8 cellular contexts compared by ENCODE assay signal in genomic region chr6:108559097-108559883, GRCh38. TPM values are rescaled to one million over a fixed set of nuclear protein-coding genes. Genes with fewer than 3 reads are reported as not detected.
DNase-seq lines count a peak whose midpoint lies in the region; ATAC-seq and TF ChIP-seq lines count a peak whose summit lies in the region.

No MANE protein-coding gene starts in this region.

- intact Hi-C loops in left lung (cut with DNase I) = no loop called here

- H3K4me1 ChIP-seq in ACC112 (ENCODE audit: control insufficient read depth, insufficient read depth, low read length, unreplicated experiment) (peaks cover 7% of the 10 kb centered on the region), left lung (peaks cover 18 to 35% of the 10 kb centered on the region in 2 donors)

- peak overlapping the region; percentile 99 for H3K4me3 ChIP-seq in ACC112 (ENCODE audit: low read depth, low read length)
- H3K4me3 ChIP-seq in coronary artery = peak overlapping the region; percentile 92
- peak overlapping the region; percentile 84 to 96 for H3K4me3 ChIP-seq in left lung

- H3K27ac ChIP-seq in ACC112 (ENCODE audit: low read depth, low read length) (peak overlapping the region; percentile 80), coronary artery (peak overlapping the region; percentile 91 to 98), left lung (peak overlapping the region; percentile 98 to 99)

- peak overlapping the region; percentile 98 for H3K27ac Mint-ChIP-seq in activated CD4-positive, alpha-beta T cell treated with anti-CD3 and anti-CD28 coated beads, Interleukin-2, amount 10 ng/mL, durations not matched to agents 7 days and 5 days

- TF ChIP-seq CTCF in coronary artery (IDR thresholded peaks at IDR 0.05) = no peak
- TF ChIP-seq CTCF in left lung (IDR thresholded peaks at IDR 0.05) = no peak

- H3K4me1 Mint-ChIP-seq in activated CD4-positive, alpha-beta T cell treated with anti-CD3 and anti-CD28 coated beads, Interleukin-2, amount 10 ng/mL, durations not matched to agents 7 days and 5 days = peaks cover 29% of the 10 kb centered on the region

- peaks cover 18% of the 10 kb centered on the region for H3K36me3 Mint-ChIP-seq in activated CD4-positive, alpha-beta T cell treated with anti-CD3 and anti-CD28 coated beads, Interleukin-2, amount 10 ng/mL, durations not matched to agents 7 days and 5 days (ENCODE audit: low read depth)

- DNase-seq in NCI-H526 treated with DMSO at 0.1 percent for 48 hours (lab: John Stamatoyannopoulos, UW) (peak; percentile 85), coronary artery (ENCODE audit: low spot score) (peak; percentile 96), left lung (peak; percentile 94 to 99)
- DNase-seq in activated CD4-positive, alpha-beta T cell treated with anti-CD3 and anti-CD28 coated beads, Interleukin-2, amount 10 ng/mL, durations not matched to agents 7 days and 5 days = peak; percentile 90
- DNase-seq in stimulated activated CD4-positive, alpha-beta T cell treated with anti-CD3 and anti-CD28 coated beads, Interleukin-2, amount 100 ng/mL, for 4 hours (ENCODE audit: low read depth) = peak; percentile 82

- H3K36me3 ChIP-seq in ACC112 (ENCODE audit: insufficient read depth, low read length) = no peaks in the 10 kb centered on the region
- H3K36me3 ChIP-seq in left lung = no peaks in the 10 kb centered on the region

- H3K27me3 ChIP-seq in ACC112 (ENCODE audit: insufficient read depth, low read length) (no peaks in the 10 kb centered on the region), left lung (no peaks in the 10 kb centered on the region)

- peaks cover 29% of the 10 kb centered on the region for H3K27me3 Mint-ChIP-seq in activated CD4-positive, alpha-beta T cell treated with anti-CD3 and anti-CD28 coated beads, Interleukin-2, amount 10 ng/mL, durations not matched to agents 7 days and 5 days

- POLR2A ChIA-PET in activated CD4-positive, alpha-beta T cell treated with anti-CD3 and anti-CD28 coated beads, Interleukin-2, amount 10 ng/mL, durations not matched to agents 7 days and 5 days (lab: Charles Lee) = interaction anchor here (0.6 to 0.7 kb wide), 2 partner anchors 273 to 526 kb away, joined by 3 read pairs; no protein-coding TSS in a partner anchor

- peaks cover 25% of the 10 kb centered on the region for H3K79me2 ChIP-seq in ACC112 (ENCODE audit: control insufficient read depth, insufficient read depth, low read length, unreplicated experiment)

- peak overlapping the region; percentile 95 for H3K4me3 Mint-ChIP-seq in activated CD4-positive, alpha-beta T cell treated with anti-CD3 and anti-CD28 coated beads, Interleukin-2, amount 10 ng/mL, durations not matched to agents 7 days and 5 days

- no peaks in the 10 kb centered on the region for H3K9me3 Mint-ChIP-seq in activated CD4-positive, alpha-beta T cell treated with anti-CD3 and anti-CD28 coated beads, Interleukin-2, amount 10 ng/mL, durations not matched to agents 7 days and 5 days

- ATAC-seq in GM18873 (IDR thresholded peaks at IDR 0.05; ENCODE audit: low FRiP score, unreplicated experiment) = peak; percentile 18
- ATAC-seq in HG03196 (IDR thresholded peaks at IDR 0.05; ENCODE audit: unreplicated experiment) = peak; percentile 29
- ATAC-seq in left lung = peak; percentile 51

- H3K9me3 ChIP-seq in left lung = no peaks in the 10 kb centered on the region

- CTCF ChIA-PET in activated CD4-positive, alpha-beta T cell treated with anti-CD3 and anti-CD28 coated beads, Interleukin-2, amount 10 ng/mL, durations not matched to agents 7 days and 5 days (lab: Charles Lee) = interaction anchor here (0.6 to 2.6 kb wide), 3 partner anchors 9 to 535 kb away, joined by 4 to 7 read pairs (median 5); no protein-coding TSS in a partner anchor

- H2AFZ ChIP-seq in ACC112 (ENCODE audit: low read length, unreplicated experiment) = peak overlapping the region; percentile 86

RNA-seq across cellular contexts. Expression of gene FOXO3, which starts 1.4 kb away (rescaled TPM):
- 10 to 100 TPM; 11.2 to 12.8 TPM for total RNA-seq in activated CD4-positive, alpha-beta T cell treated with anti-CD3 and anti-CD28 coated beads, Interleukin-2, amount 10 ng/mL, durations not matched to agents 7 days and 5 days
- 10 to 100 TPM; 50.0 to 53.9 TPM for total RNA-seq in left lung

Comparison
In these comparisons a context has a peak if more than half of its experiments do, and no peak if none do; other contexts are left out.
1. Peak in every context shown above with its lines: DNase-seq, ATAC-seq, H3K4me3 ChIP-seq and H3K27ac ChIP-seq.